2 cellular contexts compared by ENCODE assay signal in genomic region chr20:49787371-49788357, GRCh38.
TF ChIP-seq lines count a peak whose summit lies in the region.

No MANE protein-coding gene starts in this region.

TF ChIP-seq in A549, 52 proteins besides CTCF, POLR2A, EP300 and RAD21 (continued from another document):
- TF ChIP-seq ZSCAN20 (CRISPR knock-in tag; IDR thresholded peaks at IDR 0.05) (no peak), POLR2AphosphoS2 (conservative IDR thresholded peaks at IDR 0.05; ENCODE audit: low read length) (no peak), CEBPB (IDR thresholded peaks at IDR 0.05) (peak in 1 of 2 experiments; percentile 37; a peak in 1 of 4 replicates)
TF ChIP-seq in A549: peak in this region for 1.

TF ChIP-seq in HCT116, 20 proteins besides CTCF, POLR2A, EP300 and RAD21 (continued from another document):
- TF ChIP-seq, protein P1, sequence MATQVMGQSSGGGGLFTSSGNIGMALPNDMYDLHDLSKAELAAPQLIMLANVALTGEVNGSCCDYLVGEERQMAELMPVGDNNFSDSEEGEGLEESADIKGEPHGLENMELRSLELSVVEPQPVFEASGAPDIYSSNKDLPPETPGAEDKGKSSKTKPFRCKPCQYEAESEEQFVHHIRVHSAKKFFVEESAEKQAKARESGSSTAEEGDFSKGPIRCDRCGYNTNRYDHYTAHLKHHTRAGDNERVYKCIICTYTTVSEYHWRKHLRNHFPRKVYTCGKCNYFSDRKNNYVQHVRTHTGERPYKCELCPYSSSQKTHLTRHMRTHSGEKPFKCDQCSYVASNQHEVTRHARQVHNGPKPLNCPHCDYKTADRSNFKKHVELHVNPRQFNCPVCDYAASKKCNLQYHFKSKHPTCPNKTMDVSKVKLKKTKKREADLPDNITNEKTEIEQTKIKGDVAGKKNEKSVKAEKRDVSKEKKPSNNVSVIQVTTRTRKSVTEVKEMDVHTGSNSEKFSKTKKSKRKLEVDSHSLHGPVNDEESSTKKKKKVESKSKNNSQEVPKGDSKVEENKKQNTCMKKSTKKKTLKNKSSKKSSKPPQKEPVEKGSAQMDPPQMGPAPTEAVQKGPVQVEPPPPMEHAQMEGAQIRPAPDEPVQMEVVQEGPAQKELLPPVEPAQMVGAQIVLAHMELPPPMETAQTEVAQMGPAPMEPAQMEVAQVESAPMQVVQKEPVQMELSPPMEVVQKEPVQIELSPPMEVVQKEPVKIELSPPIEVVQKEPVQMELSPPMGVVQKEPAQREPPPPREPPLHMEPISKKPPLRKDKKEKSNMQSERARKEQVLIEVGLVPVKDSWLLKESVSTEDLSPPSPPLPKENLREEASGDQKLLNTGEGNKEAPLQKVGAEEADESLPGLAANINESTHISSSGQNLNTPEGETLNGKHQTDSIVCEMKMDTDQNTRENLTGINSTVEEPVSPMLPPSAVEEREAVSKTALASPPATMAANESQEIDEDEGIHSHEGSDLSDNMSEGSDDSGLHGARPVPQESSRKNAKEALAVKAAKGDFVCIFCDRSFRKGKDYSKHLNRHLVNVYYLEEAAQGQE (IDR thresholded peaks at IDR 0.05; ENCODE audit: low read depth): no peak
- TF ChIP-seq ELF1 (IDR thresholded peaks at IDR 0.05; ENCODE audit: borderline replicate concordance, low read depth): no peak
- TF ChIP-seq SP1 (IDR thresholded peaks at IDR 0.05; ENCODE audit: low read depth): no peak
- TF ChIP-seq, protein P2, sequence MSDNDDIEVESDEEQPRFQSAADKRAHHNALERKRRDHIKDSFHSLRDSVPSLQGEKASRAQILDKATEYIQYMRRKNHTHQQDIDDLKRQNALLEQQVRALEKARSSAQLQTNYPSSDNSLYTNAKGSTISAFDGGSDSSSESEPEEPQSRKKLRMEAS (IDR thresholded peaks at IDR 0.05): no peak
- TF ChIP-seq POLR2AphosphoS5 (IDR thresholded peaks at IDR 0.05; ENCODE audit: low read depth, low read length): no peak
- TF ChIP-seq EGR1 (IDR thresholded peaks at IDR 0.05; ENCODE audit: low read depth): no peak
- no peak for TF ChIP-seq TCF7L2 (IDR thresholded peaks at IDR 0.05; ENCODE audit: borderline replicate concordance, extremely low read depth, insufficient read depth, insufficient read length)
